Comparison of ENCODE assay signal across 13 cellular contexts in the genomic region with DNA sequence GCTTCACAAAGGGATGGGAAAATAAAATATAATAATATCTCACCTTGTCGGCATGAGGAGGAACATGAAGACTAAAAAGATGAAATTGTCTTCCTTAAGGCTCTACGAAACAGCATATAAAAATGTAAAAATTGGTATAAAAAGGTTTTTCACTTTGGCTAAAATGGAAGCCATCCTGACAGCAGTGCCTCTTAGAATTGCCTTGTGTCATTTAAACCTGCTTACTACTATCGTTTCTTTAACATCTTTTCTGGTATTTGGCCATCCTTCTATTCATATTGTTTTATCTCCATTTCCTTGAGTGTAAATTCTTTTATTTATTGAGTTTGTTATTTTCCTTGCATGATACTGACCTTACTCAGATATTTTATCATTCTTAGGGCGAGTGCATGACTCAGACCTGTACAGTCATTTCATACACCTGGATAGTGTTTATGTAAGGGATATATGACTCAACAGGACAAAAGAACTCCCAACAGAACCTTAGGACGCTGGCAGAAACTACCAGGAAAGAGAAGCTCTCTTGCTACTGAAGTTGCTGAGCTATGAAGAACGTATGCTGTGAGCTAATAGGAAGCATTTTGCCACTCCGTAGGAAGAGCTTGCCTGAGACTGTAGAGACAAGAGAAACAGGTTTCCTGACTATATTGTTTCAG. TPM values are rescaled to one million over a fixed set of nuclear protein-coding genes. Genes with fewer than 3 reads are reported as not detected.
DNase-seq lines count a peak whose midpoint lies in the region; ATAC-seq and TF ChIP-seq lines count a peak whose summit lies in the region.
"Had no signal": no experiment of that assay in that cellular context is flagged by ENCODE, and none has a peak within 500 bp of the region (broad histone marks: within the 10 kb centered on the region; RNA-seq: fewer than 3 reads in every experiment).

No MANE protein-coding gene starts in this region.

- H3K4me1 ChIP-seq in mucosa of descending colon (ENCODE audit: low read depth), result peaks cover 17% of the 10 kb centered on the region

- intact Hi-C loops in mucosa of descending colon (cut with DNase I, micrococcal nuclease), result no loop called here

- peak; percentile 87 for ATAC-seq in mucosa of descending colon

- H3K27ac ChIP-seq in C4-2B, result peak overlapping the region; percentile 43; the same call in 1 of the 2 replicates
- H3K27ac ChIP-seq: SK-N-MC had no signal

- in situ Hi-C loops in KBM-7 (cut with MboI; ENCODE audit: low pct_unique_long_range_greater_than_20kb, low sequenced_read_pairs), result no loop called here

- TF ChIP-seq CTCF in C4-2B (conservative IDR thresholded peaks at IDR 0.05) (no peak), LNCaP clone FGC (IDR thresholded peaks at IDR 0.05; ENCODE audit: control insufficient read depth, extremely low read depth, insufficient read depth) (no peak), choroid plexus epithelial cell (conservative IDR thresholded peaks at IDR 0.05; ENCODE audit: low read depth, low read length) (no peak), mucosa of descending colon (IDR thresholded peaks at IDR 0.05) (no peak)

- no peaks in the 10 kb centered on the region for H3K9me3 ChIP-seq in mucosa of descending colon

- H3K36me3 ChIP-seq in mucosa of descending colon (ENCODE audit: low read depth), result no peaks in the 10 kb centered on the region

- DNase-seq in LNCaP clone FGC (ENCODE audit: low read depth) (peak; percentile 84), choroid plexus epithelial cell (ENCODE audit: low read depth) (peak; percentile 64), mucosa of descending colon (peak in 1 of 3 donors; percentile 67), KBM-7 (no peak), GM03348 (ENCODE audit: low spot score) (no peak), AG20443 (ENCODE audit: low spot score) (no peak)
- DNase-seq in stimulated activated CD4-positive, alpha-beta T cell treated with anti-CD3 and anti-CD28 coated beads, Interleukin-4, amount 100 ng/mL, for 24 hours, result no peak
- DNase-seq: activated CD8-positive, alpha-beta memory T cell treated with anti-CD3 and anti-CD28 coated beads, Interleukin-2, amount 50 U/mL, for 48 hours; DMS 273 treated with DMSO at 0.1 percent for 48 hours; effector memory CD4-positive, alpha-beta T cell; NCI-H1092 treated with DMSO at 0.1 percent for 48 hours had no signal

- H3K4me3 ChIP-seq in LNCaP clone FGC (ENCODE audit: low read depth, low read length), result no peak overlapping the region
- no peak overlapping the region for H3K4me3 ChIP-seq in choroid plexus epithelial cell (ENCODE audit: low read depth, low read length)
- H3K4me3 ChIP-seq in mucosa of descending colon, result no peak overlapping the region
- H3K4me3 ChIP-seq: SK-N-MC had no signal

RNA-seq across cellular contexts. Expression of a gene that starts 5.8 kb away (rescaled TPM):
- total RNA-seq in mucosa of descending colon, result 10 to 100 TPM; 16.2 to 20.4 (median 18.9) TPM

Comparison
In these comparisons a context has a peak if more than half of its experiments do, and no peak if none do; other contexts are left out.
1. DNase-seq: peak in LNCaP clone FGC (single experiment) and choroid plexus epithelial cell (single experiment); none in KBM-7 (single experiment), GM03348 (single experiment), stimulated activated CD4-positive, alpha-beta T cell treated with anti-CD3 and anti-CD28 coated beads, Interleukin-4, amount 100 ng/mL, for 24 hours (single experiment) and AG20443 (single experiment).